Comparison of ENCODE assay signal across 9 cellular contexts in the genomic region with DNA sequence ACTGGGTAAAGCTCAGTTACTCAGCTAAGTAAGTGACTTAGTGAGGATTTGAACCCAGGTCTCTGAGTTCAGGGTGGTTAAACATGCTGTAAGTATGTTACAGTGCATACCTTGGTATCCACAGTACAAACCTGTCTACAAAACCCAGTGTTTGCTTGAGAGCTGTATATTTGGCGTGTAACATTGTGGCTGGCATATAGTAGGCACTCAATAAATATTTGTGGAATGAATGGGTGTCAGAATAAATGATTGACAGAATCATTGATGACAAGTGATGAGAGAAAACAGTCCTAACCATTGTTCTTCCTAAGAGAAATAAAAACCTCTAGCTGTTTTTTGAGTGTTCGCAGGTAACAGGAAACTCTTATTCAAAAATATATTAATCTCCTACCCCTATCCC.
DNase-seq lines count a peak whose midpoint lies in the region; ATAC-seq lines count a peak whose summit lies in the region.
"Had no signal": no experiment of that assay in that cellular context is flagged by ENCODE, and none has a peak within 500 bp of the region (broad histone marks: within the 10 kb centered on the region; RNA-seq: fewer than 3 reads in every experiment).

No MANE protein-coding gene starts in this region.

- H3K27me3 ChIP-seq in iPS-20b (ENCODE audit: insufficient read depth, low read length) = peaks cover 11% of the 10 kb centered on the region
- peaks cover 5 to 27% (median 20%) of the 10 kb centered on the region in 5 donors for H3K27me3 ChIP-seq in subcutaneous abdominal adipose tissue (ENCODE audit: control insufficient read depth in 5 of 5, insufficient read depth in 4 of 5, low read length in 5 of 5)

- peaks cover 9% of the 10 kb centered on the region; the same call in 1 of the 2 replicates for H3K4me1 ChIP-seq in iPS-20b (ENCODE audit: insufficient read depth, low read length)
- peaks cover 7 to 48% (median 37%) of the 10 kb centered on the region in 5 donors for H3K4me1 ChIP-seq in subcutaneous abdominal adipose tissue (ENCODE audit: control insufficient read depth in 5 of 5, insufficient read depth in 5 of 5, low read length in 5 of 5)

- peak overlapping the region; percentile 99 for H3K27ac Mint-ChIP-seq in activated CD4-positive, alpha-beta T cell treated with anti-CD3 and anti-CD28 coated beads for 36 hours
- peak overlapping the region; percentile 98 for H3K27ac Mint-ChIP-seq in T-helper 17 cell

- H3K4me1 Mint-ChIP-seq in activated CD4-positive, alpha-beta T cell treated with anti-CD3 and anti-CD28 coated beads for 36 hours = peaks cover 20% of the 10 kb centered on the region
- H3K4me1 Mint-ChIP-seq in T-helper 17 cell = peaks cover 16% of the 10 kb centered on the region

- H3K27ac ChIP-seq in iPS-20b (ENCODE audit: low read length) (peak overlapping the region; percentile 30), subcutaneous abdominal adipose tissue (ENCODE audit: low read depth, low read length) (peak overlapping the region; percentile 67)

- peaks cover 3% of the 10 kb centered on the region for H3K9me3 Mint-ChIP-seq in activated CD4-positive, alpha-beta T cell treated with anti-CD3 and anti-CD28 coated beads for 36 hours (ENCODE audit: low read depth)

- H3K36me3 ChIP-seq in iPS-20b (ENCODE audit: insufficient read depth, low read depth, low read length) = no peaks in the 10 kb centered on the region
- H3K36me3 ChIP-seq in subcutaneous abdominal adipose tissue (ENCODE audit: control insufficient read depth in 5 of 5, insufficient read depth in 5 of 5, low read length in 5 of 5) = no peaks in the 10 kb centered on the region

- ATAC-seq in activated CD4-positive, alpha-beta T cell treated with anti-CD3 and anti-CD28 coated beads for 36 hours = no peak
- ATAC-seq in T-helper 17 cell = no peak
- no peak for ATAC-seq in HG03460 (IDR thresholded peaks at IDR 0.05; ENCODE audit: unreplicated experiment)
- no peak for ATAC-seq in GM18870 (IDR thresholded peaks at IDR 0.05; ENCODE audit: unreplicated experiment)

- H3K9ac ChIP-seq in iPS-20b (ENCODE audit: low read depth, low read length) (peak overlapping the region; percentile 71; the same call in 1 of the 2 replicates), subcutaneous abdominal adipose tissue (ENCODE audit: low read length in 5 of 5) (peak overlapping the region in 1 of 5 donors; percentile 35)

- peak overlapping the region; percentile 74; the same call in 1 of the 2 replicates for H3K4me3 ChIP-seq in iPS-20b (ENCODE audit: low read length)
- H3K4me3 ChIP-seq in subcutaneous abdominal adipose tissue (ENCODE audit: low read depth in 1 of 5, low read length in 5 of 5) = peak overlapping the region; percentile 39 to 72 (median 48)

- no peak for DNase-seq in activated CD4-positive, alpha-beta T cell treated with anti-CD3 and anti-CD28 coated beads for 36 hours
- no peak for DNase-seq in activated CD4-positive, alpha-beta T cell treated with anti-CD3 and anti-CD28 coated beads for 1 hour
- no peak for DNase-seq in T-helper 17 cell
- no peak for DNase-seq in LoVo (ENCODE audit: low spot score)
- DNase-seq: RPMI8226 had no signal

- CTCF ChIA-PET in activated CD4-positive, alpha-beta T cell treated with anti-CD3 and anti-CD28 coated beads for 36 hours (lab: Charles Lee) = interaction anchor here (0.6 to 1.5 kb wide), 5 partner anchors 18 to 1401 kb away, joined by 3 to 4 read pairs (median 3); no protein-coding TSS in a partner anchor

- POLR2A ChIA-PET in activated CD4-positive, alpha-beta T cell treated with anti-CD3 and anti-CD28 coated beads for 36 hours (lab: Charles Lee) = interaction anchor here (0.6 to 1.5 kb wide), 5 partner anchors 9 to 1375 kb away, joined by 3 to 8 read pairs (median 3); a partner anchor contains a TSS

- peaks cover 8% of the 10 kb centered on the region for H3K36me3 Mint-ChIP-seq in activated CD4-positive, alpha-beta T cell treated with anti-CD3 and anti-CD28 coated beads for 36 hours (ENCODE audit: low read depth)
- no peaks in the 10 kb centered on the region for H3K36me3 Mint-ChIP-seq in T-helper 17 cell (ENCODE audit: low read depth)

- H3K4me3 Mint-ChIP-seq in activated CD4-positive, alpha-beta T cell treated with anti-CD3 and anti-CD28 coated beads for 36 hours = peak overlapping the region; percentile 80
- H3K4me3 Mint-ChIP-seq in T-helper 17 cell = peak overlapping the region; percentile 91

- no peaks in the 10 kb centered on the region for H3K9me3 ChIP-seq in T-helper 17 cell (ENCODE audit: control insufficient read depth, low read length, poor library complexity, severe bottlenecking)
- H3K9me3 ChIP-seq in iPS-20b (ENCODE audit: insufficient read depth, low read depth, low read length) = no peaks in the 10 kb centered on the region
- H3K9me3 ChIP-seq in subcutaneous abdominal adipose tissue (ENCODE audit: control insufficient read depth in 5 of 5, low read length in 5 of 5) = peaks cover 0 to 7% (median 0%) of the 10 kb centered on the region in 5 donors

- H3K27me3 Mint-ChIP-seq in activated CD4-positive, alpha-beta T cell treated with anti-CD3 and anti-CD28 coated beads for 36 hours = no peaks in the 10 kb centered on the region
- H3K27me3 Mint-ChIP-seq in T-helper 17 cell = no peaks in the 10 kb centered on the region

- intact Hi-C loops in activated CD4-positive, alpha-beta T cell treated with anti-CD3 and anti-CD28 coated beads for 36 hours (cut with DNase I, micrococcal nuclease) = loop anchor here (2.0 to 5.0 kb wide), 5 partner anchors 90 to 1375 kb away; a partner anchor contains a TSS
